Comparison of ENCODE assay signal across 30 cellular contexts in genomic region chr7:31049001-31049765, GRCh38. TPM values are rescaled to one million over a fixed set of nuclear protein-coding genes. Genes with fewer than 3 reads are reported as not detected.
"Had no signal": no experiment of that assay in that cellular context is flagged by ENCODE, and none has a peak within 500 bp of the region (broad histone marks: within the 10 kb centered on the region; RNA-seq: fewer than 3 reads in every experiment).

No MANE protein-coding gene starts in this region.

- H3K9me3 ChIP-seq: adrenal gland, body of pancreas, gastroesophageal sphincter, pancreas, prostate gland, sigmoid colon, thoracic aorta had no signal

- H3K4me1 ChIP-seq: adrenal gland, pancreas, prostate gland had no signal

- H3K79me2 ChIP-seq: hepatocyte had no signal

- H2AFZ ChIP-seq: hepatocyte had no signal

- DNase-seq: activated CD4-positive, alpha-beta T cell treated with anti-CD3 and anti-CD28 coated beads for 48 hours; activated CD4-positive, alpha-beta T cell treated with anti-CD3 and anti-CD28 coated beads, Interleukin-2, amount 50 U/mL, for 48 hours; activated CD8-positive, alpha-beta memory T cell treated with anti-CD3 and anti-CD28 coated beads, Interleukin-2, amount 50 U/mL, for 4 hours; activated effector memory CD4-positive, alpha-beta T cell treated with anti-CD3 and anti-CD28 coated beads, Interleukin-2, amount 50 U/mL, for 16 hours; activated naive CD4-positive, alpha-beta T cell treated with anti-CD3 and anti-CD28 coated beads for 36 hours; activated naive CD8-positive, alpha-beta T cell treated with anti-CD3 and anti-CD28 coated beads for 36 hours; activated T-cell treated with anti-CD3 and anti-CD28 coated beads, Interleukin-2, amount 50 U/mL, for 1 hour; aorta; body of pancreas; dorsolateral prefrontal cortex; effector memory CD8-positive, alpha-beta T cell; erythroblast; islet precursor cell; left ventricle myocardium superior; mammary epithelial cell; pancreas; sigmoid colon; small intestine; stimulated activated CD4-positive, alpha-beta T cell treated with anti-CD3 and anti-CD28 coated beads, Interleukin-4, amount 100 ng/mL, for 24 hours; T1000; trophoblast cell; WERI-Rb-1 had no signal

- H3K4me2 ChIP-seq: hepatocyte had no signal

- H3K36me3 ChIP-seq: adrenal gland, gastroesophageal sphincter, pancreas, prostate gland, sigmoid colon, thoracic aorta, WERI-Rb-1 had no signal

- H3K27ac ChIP-seq: body of pancreas, coronary artery, dorsolateral prefrontal cortex, gastroesophageal sphincter, hepatocyte, pancreas, prostate gland, sigmoid colon, thoracic aorta, WERI-Rb-1 had no signal

- H3K4me3 ChIP-seq: adrenal gland, body of pancreas, coronary artery, dorsolateral prefrontal cortex, gastroesophageal sphincter, hepatocyte, pancreas, prostate gland, sigmoid colon, thoracic aorta had no signal

RNA-seq across cellular contexts. Expression of gene ADCYAP1R1, which starts 2.9 kb away (rescaled TPM):
- total RNA-seq: activated CD8-positive, alpha-beta memory T cell treated with anti-CD3 and anti-CD28 coated beads for 36 hours; activated naive CD4-positive, alpha-beta T cell treated with anti-CD3 and anti-CD28 coated beads for 36 hours; activated naive CD8-positive, alpha-beta T cell treated with anti-CD3 and anti-CD28 coated beads for 36 hours; activated T-helper 1 cell treated with anti-CD3 and anti-CD28 coated beads, Interleukin-12 subunit alpha, Interleukin-12 subunit beta, Interleukin-2, Interleukin-4 antibody, amounts not matched to agents 30 ng/mL and 10 ng/mL and 1 ng/mL, durations not matched to agents 14 hours and 24 hours and 36 hours; mammary epithelial cell had no signal
